Comparison of ENCODE assay signal across 8 cellular contexts in the genomic region with DNA sequence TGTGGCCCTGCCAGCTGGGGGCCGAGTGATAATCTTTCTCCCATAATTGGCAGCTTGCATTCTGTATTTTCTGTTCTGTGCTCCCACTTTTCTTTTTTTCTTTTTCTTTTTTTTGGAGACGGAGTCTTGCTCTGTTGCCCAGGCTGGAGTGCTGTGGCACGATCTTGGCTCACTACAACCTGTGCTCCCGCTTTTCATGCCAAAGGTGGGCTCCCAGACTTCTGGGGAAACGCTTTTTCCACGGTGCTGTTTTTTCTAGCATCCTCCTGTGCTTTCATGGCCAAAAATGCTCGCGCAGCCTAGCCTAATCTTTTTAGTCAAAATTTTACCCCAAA. TPM values are rescaled to one million over a fixed set of nuclear protein-coding genes. Genes with fewer than 3 reads are reported as not detected.
A peak's percentile ranks its signal among the peaks of the same experiment; 100 is the strongest.
DNase-seq lines count a peak whose midpoint lies in the region; ATAC-seq and TF ChIP-seq lines count a peak whose summit lies in the region.

No MANE protein-coding gene starts in this region.

- no peaks in the 10 kb centered on the region for H3K36me3 ChIP-seq in mucosa of rectum (ENCODE audit: control insufficient read depth in 2 of 2, insufficient read depth in 2 of 2, low read length in 2 of 2)

- H3K27me3 ChIP-seq in mucosa of rectum (ENCODE audit: control insufficient read depth in 2 of 2, insufficient read depth in 2 of 2, low read length in 2 of 2): no peaks in the 10 kb centered on the region

- H3K4me1 ChIP-seq in mucosa of rectum (ENCODE audit: control insufficient read depth in 2 of 2, insufficient read depth in 2 of 2, low read length in 2 of 2): peaks cover 4 to 8% of the 10 kb centered on the region in 2 donors

- peak overlapping the region; percentile 98 for H3K27ac ChIP-seq in 22Rv1
- H3K27ac ChIP-seq in cingulate gyrus (ENCODE audit: low read depth, low read length): peak overlapping the region; percentile 81
- H3K27ac ChIP-seq in mucosa of rectum (ENCODE audit: low read depth in 2 of 2, low read length in 2 of 2): no peak overlapping the region

- peak overlapping the region; percentile 90 for H3K4me3 ChIP-seq in Jurkat, Clone E6-1 (ENCODE audit: low read length)
- peak overlapping the region; percentile 77 to 89 for H3K4me3 ChIP-seq in mucosa of rectum (ENCODE audit: low read length in 2 of 2)

- no peak for DNase-seq in Jurkat, Clone E6-1 (ENCODE audit: low read depth, low spot score)
- no peak for DNase-seq in A172 (ENCODE audit: low spot score)
- no peak for DNase-seq in NCI-H526 (lab: John Stamatoyannopoulos, UW)
- no peak for DNase-seq in middle frontal gyrus (ENCODE audit: extremely low spot score, low spot score)

- TF ChIP-seq CTCF in 22Rv1 (IDR thresholded peaks at IDR 0.05): no peak

- peak overlapping the region; percentile 63 to 87 for H3K9ac ChIP-seq in mucosa of rectum (ENCODE audit: low read depth in 1 of 2, low read length in 2 of 2)

- no peaks in the 10 kb centered on the region for H3K9me3 ChIP-seq in mucosa of rectum (ENCODE audit: control insufficient read depth in 2 of 2, low read length in 2 of 2)

- ATAC-seq in HG02870 (IDR thresholded peaks at IDR 0.05; ENCODE audit: unreplicated experiment): no peak

RNA-seq across cellular contexts. Expression of gene AHCTF1, which starts 0.6 kb away (rescaled TPM):
- 46.3 TPM for polyA plus RNA-seq in Jurkat, Clone E6-1 (2012; ENCODE audit: insufficient read depth, insufficient read length)
- total RNA-seq in A172 (2014; rRNA removed; shearing (Covaris generic)): 53.6 and 63.7 TPM in 2 replicates

Comparison
In these comparisons a context has a peak if more than half of its experiments do, and no peak if none do; other contexts are left out.
1. H3K27ac ChIP-seq: peak in 22Rv1 (single experiment) and cingulate gyrus (single experiment); none in mucosa of rectum (0 of 2).